In genomic region chr11:68857037-68857586, GRCh38 we compare ENCODE assay signal across 2 cellular contexts.
TF ChIP-seq lines count a peak whose summit lies in the region.

No MANE protein-coding gene starts in this region.

TF ChIP-seq in HCT116, 20 proteins besides CTCF, POLR2A, EP300 and RAD21:
- TF ChIP-seq REST (IDR thresholded peaks at IDR 0.05; ENCODE audit: low read depth): no peak
- TF ChIP-seq ZNF274 (IDR thresholded peaks at IDR 0.05; ENCODE audit: low read depth, low read length): no peak
- TF ChIP-seq EGR1 (IDR thresholded peaks at IDR 0.05; ENCODE audit: low read depth): no peak
- no peak for TF ChIP-seq FOSL1 (IDR thresholded peaks at IDR 0.05; ENCODE audit: low read depth)
- no peak for TF ChIP-seq ZBTB33 (IDR thresholded peaks at IDR 0.05; ENCODE audit: extremely low read depth, insufficient replicate concordance, low read length)
- no peak for TF ChIP-seq SIN3A (IDR thresholded peaks at IDR 0.05; ENCODE audit: low read depth)
- TF ChIP-seq ZFX (IDR thresholded peaks at IDR 0.05): no peak
- TF ChIP-seq ATF3 (IDR thresholded peaks at IDR 0.05): no peak
- TF ChIP-seq CEBPB (IDR thresholded peaks at IDR 0.05; ENCODE audit: low read depth): no peak
- TF ChIP-seq SRF (IDR thresholded peaks at IDR 0.05; ENCODE audit: low read depth): no peak
- TF ChIP-seq POLR2AphosphoS5 (IDR thresholded peaks at IDR 0.05; ENCODE audit: low read depth, low read length): no peak
- no peak for TF ChIP-seq MAX (IDR thresholded peaks at IDR 0.05)
- TF ChIP-seq CBX3 (IDR thresholded peaks at IDR 0.05; ENCODE audit: low read depth): no peak
- no peak for TF ChIP-seq SP1 (IDR thresholded peaks at IDR 0.05; ENCODE audit: low read depth)

TF ChIP-seq in liver, 16 proteins besides CTCF, POLR2A, EP300 and RAD21:
- TF ChIP-seq JUND (IDR thresholded peaks at IDR 0.05) (no peak), YY1 (IDR thresholded peaks at IDR 0.05) (no peak), REST (IDR thresholded peaks at IDR 0.05) (no peak), GABPA (IDR thresholded peaks at IDR 0.05 in 1 of 2, conservative IDR thresholded peaks at IDR 0.05 in 1 of 2) (peak in 1 of 2 donors; percentile 60), EGR1 (IDR thresholded peaks at IDR 0.05; ENCODE audit: low read depth in 2 of 2) (no peak), FOXA2 (IDR thresholded peaks at IDR 0.05) (no peak)
